In the genomic region with DNA sequence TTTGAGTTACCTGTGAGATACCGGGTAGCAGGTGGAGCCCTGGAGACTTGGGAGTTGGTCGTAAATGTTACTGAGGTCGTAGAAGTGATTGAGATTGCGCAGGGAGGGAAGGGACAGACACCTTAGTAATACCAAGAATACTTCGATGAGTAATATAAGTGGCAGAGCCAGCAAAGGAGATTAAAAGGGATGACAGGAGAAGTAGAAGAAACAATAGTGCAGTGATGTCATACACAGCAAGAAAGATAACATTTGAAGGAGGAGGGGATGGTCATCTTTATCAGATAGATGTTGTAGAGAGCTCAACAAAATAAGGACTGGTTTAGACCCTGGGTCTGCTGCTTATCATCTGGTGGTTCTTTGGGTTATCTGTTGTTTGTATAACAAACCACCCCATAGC, we compare ENCODE assay signal across 16 cellular contexts. TPM values are rescaled to one million over a fixed set of nuclear protein-coding genes. Genes with fewer than 3 reads are reported as not detected.
"Had no signal": no experiment of that assay in that cellular context is flagged by ENCODE, and none has a peak within 500 bp of the region (broad histone marks: within the 10 kb centered on the region; RNA-seq: fewer than 3 reads in every experiment).

No MANE protein-coding gene starts in this region.

- H3K27me3 ChIP-seq: colonic mucosa, testis had no signal

- H3K27me3 Mint-ChIP-seq: brain, type B pancreatic cell had no signal

- H3K9me3 Mint-ChIP-seq: brain, immature natural killer cell, type B pancreatic cell had no signal

- ATAC-seq: left ventricle myocardium superior, right cardiac atrium had no signal

- H3K27ac Mint-ChIP-seq: immature natural killer cell, type B pancreatic cell had no signal

- FAIRE-seq: frontal cortex had no signal

- H3K4me3 ChIP-seq: colonic mucosa, prostate gland, skin epidermis, testis had no signal

- H3K4me3 Mint-ChIP-seq: brain, immature natural killer cell, type B pancreatic cell had no signal

- H3K9me3 ChIP-seq: colonic mucosa, prostate gland, testis had no signal

- DNase-seq: activated CD4-positive, alpha-beta T cell treated with anti-CD3 and anti-CD28 coated beads for 4 hours; anterior cingulate cortex; central memory CD4-positive, alpha-beta T cell; colonic mucosa; head of caudate nucleus; immature natural killer cell; left ventricle myocardium superior; right cardiac atrium; testis had no signal

- H3K27ac ChIP-seq: colonic mucosa, prostate gland, skin epidermis, testis had no signal

RNA-seq across cellular contexts. Expression of a gene that starts 52.7 kb away (rescaled TPM):
- total RNA-seq: colonic mucosa, left ventricle myocardium superior, osteocyte, prostate gland, SK-MEL-5 had no signal
- polyA plus RNA-seq: immature natural killer cell had no signal
